Comparison of ENCODE assay signal across 1 cellular context in the genomic region with DNA sequence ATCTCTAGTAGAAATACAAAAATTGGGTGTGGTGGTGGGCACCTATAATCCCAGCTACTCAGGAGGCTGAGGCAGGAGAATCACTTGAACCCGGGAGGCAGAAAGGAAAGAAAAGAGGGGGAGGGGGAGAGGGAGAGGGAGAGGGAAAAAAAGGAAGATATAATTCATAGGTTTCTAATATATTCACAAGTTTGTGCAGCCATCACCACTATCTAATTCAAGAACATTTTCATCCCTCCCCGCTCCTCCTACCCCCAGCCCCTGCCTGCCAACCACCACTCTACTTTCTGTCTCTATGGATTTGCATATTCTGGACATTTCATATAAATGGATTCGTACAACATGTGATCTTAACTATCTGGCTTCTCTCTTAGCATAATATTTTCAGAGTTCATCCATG.
TF ChIP-seq lines count a peak whose summit lies in the region.

No MANE protein-coding gene starts in this region.

TF ChIP-seq in HepG2, 621 proteins besides CTCF, POLR2A, EP300 and RAD21 (continued from another document):
- TF ChIP-seq, protein P1, sequence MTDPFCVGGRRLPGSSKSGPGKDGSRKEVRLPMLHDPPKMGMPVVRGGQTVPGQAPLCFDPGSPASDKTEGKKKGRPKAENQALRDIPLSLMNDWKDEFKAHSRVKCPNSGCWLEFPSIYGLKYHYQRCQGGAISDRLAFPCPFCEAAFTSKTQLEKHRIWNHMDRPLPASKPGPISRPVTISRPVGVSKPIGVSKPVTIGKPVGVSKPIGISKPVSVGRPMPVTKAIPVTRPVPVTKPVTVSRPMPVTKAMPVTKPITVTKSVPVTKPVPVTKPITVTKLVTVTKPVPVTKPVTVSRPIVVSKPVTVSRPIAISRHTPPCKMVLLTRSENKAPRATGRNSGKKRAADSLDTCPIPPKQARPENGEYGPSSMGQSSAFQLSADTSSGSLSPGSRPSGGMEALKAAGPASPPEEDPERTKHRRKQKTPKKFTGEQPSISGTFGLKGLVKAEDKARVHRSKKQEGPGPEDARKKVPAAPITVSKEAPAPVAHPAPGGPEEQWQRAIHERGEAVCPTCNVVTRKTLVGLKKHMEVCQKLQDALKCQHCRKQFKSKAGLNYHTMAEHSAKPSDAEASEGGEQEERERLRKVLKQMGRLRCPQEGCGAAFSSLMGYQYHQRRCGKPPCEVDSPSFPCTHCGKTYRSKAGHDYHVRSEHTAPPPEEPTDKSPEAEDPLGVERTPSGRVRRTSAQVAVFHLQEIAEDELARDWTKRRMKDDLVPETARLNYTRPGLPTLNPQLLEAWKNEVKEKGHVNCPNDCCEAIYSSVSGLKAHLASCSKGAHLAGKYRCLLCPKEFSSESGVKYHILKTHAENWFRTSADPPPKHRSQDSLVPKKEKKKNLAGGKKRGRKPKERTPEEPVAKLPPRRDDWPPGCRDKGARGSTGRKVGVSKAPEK (CRISPR knock-in tag; IDR thresholded peaks at IDR 0.05; ENCODE audit: borderline replicate concordance) = no peak
- TF ChIP-seq HNRNPK (IDR thresholded peaks at IDR 0.05; ENCODE audit: low read depth, low read length, poor library complexity, severe bottlenecking) (peak; percentile 62), ZNF354B (CRISPR knock-in tag; IDR thresholded peaks at IDR 0.05) (no peak), SIX1 (CRISPR knock-in tag; IDR thresholded peaks at IDR 0.05; ENCODE audit: borderline replicate concordance) (no peak)
